ENCODE assay signal across 1 cellular context in the genomic region with DNA sequence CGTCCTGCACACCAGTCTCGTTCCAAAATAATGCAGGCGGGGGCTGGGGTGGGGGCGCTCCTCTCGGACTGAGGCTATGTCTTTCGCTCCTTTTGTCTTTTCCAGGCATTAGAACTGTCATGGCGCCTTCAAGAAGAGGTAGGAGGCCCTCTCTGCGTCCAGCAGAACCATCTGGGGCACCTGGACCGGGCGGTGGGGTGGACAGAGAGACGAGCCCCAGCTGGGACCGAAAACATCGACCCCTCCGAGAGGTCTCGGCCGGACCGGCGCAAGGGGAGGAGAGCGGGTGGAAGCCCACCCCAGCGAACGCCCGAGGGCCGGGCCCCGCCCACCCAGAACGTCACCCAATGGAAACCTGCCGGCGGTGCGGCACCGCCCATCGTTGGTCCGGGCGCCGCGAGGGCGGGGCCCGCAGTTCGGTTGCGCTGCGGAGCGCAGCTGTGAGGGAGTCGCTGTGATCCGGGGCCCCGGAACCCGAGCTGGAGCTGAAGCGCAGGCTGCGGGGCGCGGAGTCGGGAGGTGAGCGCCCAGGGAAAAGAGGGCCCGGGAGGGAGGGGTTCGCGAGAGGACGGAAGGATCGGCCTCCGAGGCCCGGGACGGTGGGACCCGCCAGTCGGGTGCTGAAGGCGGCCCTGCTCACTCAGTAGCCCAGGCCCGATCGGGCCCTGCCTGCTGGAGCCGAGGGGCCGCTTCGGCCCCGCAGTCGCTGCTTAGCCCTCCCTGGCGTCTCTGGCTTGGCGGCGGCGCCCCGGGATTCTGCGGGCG.
TF ChIP-seq lines count a peak whose summit lies in the region.

NRBP1 (plus strand) TSS at position 419 of the 765 bp plus-strand sequence. CDS start 4,643 bp downstream, outside the sequence.

TF ChIP-seq in HepG2, 621 proteins besides CTCF, POLR2A, EP300 and RAD21 (continued from another document and continues in another):
- TF ChIP-seq ZBTB26 (CRISPR knock-in tag; IDR thresholded peaks at IDR 0.05; ENCODE audit: borderline replicate concordance), result peak; percentile 37; the same call in 1 of the 2 replicates
- no peak for TF ChIP-seq SMARCC2 (IDR thresholded peaks at IDR 0.05)
- peak; percentile 50; the same call in 1 of the 2 replicates for TF ChIP-seq ETV6 (CRISPR knock-in tag; conservative IDR thresholded peaks at IDR 0.05)
- 0 out of 2 replicates have a peak, but pooled peaks have one; percentile 8 for TF ChIP-seq ZNF34 (CRISPR knock-in tag; IDR thresholded peaks at IDR 0.05; ENCODE audit: borderline replicate concordance)
- TF ChIP-seq TAF15 (IDR thresholded peaks at IDR 0.05; ENCODE audit: low read depth, low read length, poor library complexity, severe bottlenecking), result peak; percentile 99
- TF ChIP-seq ASH2L (IDR thresholded peaks at IDR 0.05; ENCODE audit: insufficient read length, low read depth, low read length), result peak; percentile 89
- peak; percentile 13; the same call in 1 of the 2 replicates for TF ChIP-seq SOX5 (CRISPR knock-in tag; IDR thresholded peaks at IDR 0.05; ENCODE audit: borderline replicate concordance)
- TF ChIP-seq ZSCAN29 (CRISPR knock-in tag; conservative IDR thresholded peaks at IDR 0.05), result no peak; the same call in 1 of the 2 replicates
- TF ChIP-seq SOX6 (IDR thresholded peaks at IDR 0.05), result no peak
- peak; percentile 71 for TF ChIP-seq SOX6 (CRISPR knock-in tag; IDR thresholded peaks at IDR 0.05)
- TF ChIP-seq ZBTB37 (CRISPR knock-in tag; IDR thresholded peaks at IDR 0.05), result no peak
- TF ChIP-seq ISX (CRISPR knock-in tag; conservative IDR thresholded peaks at IDR 0.05), result 0 out of 2 replicates have a peak, but pooled peaks have one; percentile 21
- peak; percentile 25; the same call in 1 of the 2 replicates for TF ChIP-seq SMAD1 (CRISPR knock-in tag; IDR thresholded peaks at IDR 0.05; ENCODE audit: borderline replicate concordance, low read depth)
- no peak for TF ChIP-seq ZMAT5 (CRISPR knock-in tag; IDR thresholded peaks at IDR 0.05; ENCODE audit: borderline replicate concordance, low read depth)
- TF ChIP-seq HOXA3 (CRISPR knock-in tag; IDR thresholded peaks at IDR 0.05), result 0 out of 2 replicates have a peak, but pooled peaks have one; percentile 61
- TF ChIP-seq ELF1 (CRISPR knock-in tag; IDR thresholded peaks at IDR 0.05), result 0 out of 2 replicates have a peak, but pooled peaks have one; percentile 15
- TF ChIP-seq RFXANK (CRISPR knock-in tag; IDR thresholded peaks at IDR 0.05), result 0 out of 2 replicates have a peak, but pooled peaks have one; percentile 15
- peak; percentile 66; the same call in 1 of the 2 replicates for TF ChIP-seq NFIC (IDR thresholded peaks at IDR 0.05; ENCODE audit: low read length)
- no peak for TF ChIP-seq ZNF674 (CRISPR knock-in tag; IDR thresholded peaks at IDR 0.05; ENCODE audit: low read depth)
- TF ChIP-seq, protein P1, sequence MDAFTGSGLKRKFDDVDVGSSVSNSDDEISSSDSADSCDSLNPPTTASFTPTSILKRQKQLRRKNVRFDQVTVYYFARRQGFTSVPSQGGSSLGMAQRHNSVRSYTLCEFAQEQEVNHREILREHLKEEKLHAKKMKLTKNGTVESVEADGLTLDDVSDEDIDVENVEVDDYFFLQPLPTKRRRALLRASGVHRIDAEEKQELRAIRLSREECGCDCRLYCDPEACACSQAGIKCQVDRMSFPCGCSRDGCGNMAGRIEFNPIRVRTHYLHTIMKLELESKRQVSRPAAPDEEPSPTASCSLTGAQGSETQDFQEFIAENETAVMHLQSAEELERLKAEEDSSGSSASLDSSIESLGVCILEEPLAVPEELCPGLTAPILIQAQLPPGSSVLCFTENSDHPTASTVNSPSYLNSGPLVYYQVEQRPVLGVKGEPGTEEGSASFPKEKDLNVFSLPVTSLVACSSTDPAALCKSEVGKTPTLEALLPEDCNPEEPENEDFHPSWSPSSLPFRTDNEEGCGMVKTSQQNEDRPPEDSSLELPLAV (CRISPR knock-in tag; conservative IDR thresholded peaks at IDR 0.05; ENCODE audit: low read depth), result no peak
- TF ChIP-seq, protein P2, sequence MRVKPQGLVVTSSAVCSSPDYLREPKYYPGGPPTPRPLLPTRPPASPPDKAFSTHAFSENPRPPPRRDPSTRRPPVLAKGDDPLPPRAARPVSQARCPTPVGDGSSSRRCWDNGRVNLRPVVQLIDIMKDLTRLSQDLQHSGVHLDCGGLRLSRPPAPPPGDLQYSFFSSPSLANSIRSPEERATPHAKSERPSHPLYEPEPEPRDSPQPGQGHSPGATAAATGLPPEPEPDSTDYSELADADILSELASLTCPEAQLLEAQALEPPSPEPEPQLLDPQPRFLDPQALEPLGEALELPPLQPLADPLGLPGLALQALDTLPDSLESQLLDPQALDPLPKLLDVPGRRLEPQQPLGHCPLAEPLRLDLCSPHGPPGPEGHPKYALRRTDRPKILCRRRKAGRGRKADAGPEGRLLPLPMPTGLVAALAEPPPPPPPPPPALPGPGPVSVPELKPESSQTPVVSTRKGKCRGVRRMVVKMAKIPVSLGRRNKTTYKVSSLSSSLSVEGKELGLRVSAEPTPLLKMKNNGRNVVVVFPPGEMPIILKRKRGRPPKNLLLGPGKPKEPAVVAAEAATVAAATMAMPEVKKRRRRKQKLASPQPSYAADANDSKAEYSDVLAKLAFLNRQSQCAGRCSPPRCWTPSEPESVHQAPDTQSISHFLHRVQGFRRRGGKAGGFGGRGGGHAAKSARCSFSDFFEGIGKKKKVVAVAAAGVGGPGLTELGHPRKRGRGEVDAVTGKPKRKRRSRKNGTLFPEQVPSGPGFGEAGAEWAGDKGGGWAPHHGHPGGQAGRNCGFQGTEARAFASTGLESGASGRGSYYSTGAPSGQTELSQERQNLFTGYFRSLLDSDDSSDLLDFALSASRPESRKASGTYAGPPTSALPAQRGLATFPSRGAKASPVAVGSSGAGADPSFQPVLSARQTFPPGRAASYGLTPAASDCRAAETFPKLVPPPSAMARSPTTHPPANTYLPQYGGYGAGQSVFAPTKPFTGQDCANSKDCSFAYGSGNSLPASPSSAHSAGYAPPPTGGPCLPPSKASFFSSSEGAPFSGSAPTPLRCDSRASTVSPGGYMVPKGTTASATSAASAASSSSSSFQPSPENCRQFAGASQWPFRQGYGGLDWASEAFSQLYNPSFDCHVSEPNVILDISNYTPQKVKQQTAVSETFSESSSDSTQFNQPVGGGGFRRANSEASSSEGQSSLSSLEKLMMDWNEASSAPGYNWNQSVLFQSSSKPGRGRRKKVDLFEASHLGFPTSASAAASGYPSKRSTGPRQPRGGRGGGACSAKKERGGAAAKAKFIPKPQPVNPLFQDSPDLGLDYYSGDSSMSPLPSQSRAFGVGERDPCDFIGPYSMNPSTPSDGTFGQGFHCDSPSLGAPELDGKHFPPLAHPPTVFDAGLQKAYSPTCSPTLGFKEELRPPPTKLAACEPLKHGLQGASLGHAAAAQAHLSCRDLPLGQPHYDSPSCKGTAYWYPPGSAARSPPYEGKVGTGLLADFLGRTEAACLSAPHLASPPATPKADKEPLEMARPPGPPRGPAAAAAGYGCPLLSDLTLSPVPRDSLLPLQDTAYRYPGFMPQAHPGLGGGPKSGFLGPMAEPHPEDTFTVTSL (CRISPR knock-in tag; IDR thresholded peaks at IDR 0.05; ENCODE audit: borderline replicate concordance), result 0 out of 2 replicates have a peak, but pooled peaks have one; percentile 43
- no peak for TF ChIP-seq SNRNP70 (IDR thresholded peaks at IDR 0.05; ENCODE audit: low read depth, low read length)
- peak; percentile 86 for TF ChIP-seq ARNT2 (CRISPR knock-in tag; IDR thresholded peaks at IDR 0.05; ENCODE audit: low read depth)
- TF ChIP-seq HNF4G (IDR thresholded peaks at IDR 0.05; ENCODE audit: borderline replicate concordance, low read depth, low read length), result no peak
- TF ChIP-seq HNF4G (CRISPR knock-in tag; IDR thresholded peaks at IDR 0.05; ENCODE audit: borderline replicate concordance, low read depth), result no peak
- TF ChIP-seq ZNF234 (CRISPR knock-in tag; conservative IDR thresholded peaks at IDR 0.05), result peak; percentile 30; the same call in 1 of the 2 replicates
- TF ChIP-seq NFKB2 (CRISPR knock-in tag; IDR thresholded peaks at IDR 0.05; ENCODE audit: borderline replicate concordance), result peak; percentile 94
- peak; percentile 44; the same call in 1 of the 2 replicates for TF ChIP-seq ELF3 (CRISPR knock-in tag; IDR thresholded peaks at IDR 0.05)
- TF ChIP-seq PHF20 (CRISPR knock-in tag; IDR thresholded peaks at IDR 0.05), result peak; percentile 67; the same call in 1 of the 2 replicates
- peak; percentile 97 for TF ChIP-seq ZNF44 (CRISPR knock-in tag; IDR thresholded peaks at IDR 0.05)
- peak; percentile 50 for TF ChIP-seq ZEB1 (IDR thresholded peaks at IDR 0.05; ENCODE audit: insufficient replicate concordance, low read depth)
- TF ChIP-seq DNMT3B (CRISPR knock-in tag; conservative IDR thresholded peaks at IDR 0.05), result peak; percentile 67; the same call in 1 of the 2 replicates
- peak; percentile 20; the same call in 1 of the 2 replicates for TF ChIP-seq FOXO1 (CRISPR knock-in tag; IDR thresholded peaks at IDR 0.05)
- peak; percentile 66; the same call in 1 of the 2 replicates for TF ChIP-seq KLF11 (CRISPR knock-in tag; IDR thresholded peaks at IDR 0.05)
- TF ChIP-seq, protein P3, sequence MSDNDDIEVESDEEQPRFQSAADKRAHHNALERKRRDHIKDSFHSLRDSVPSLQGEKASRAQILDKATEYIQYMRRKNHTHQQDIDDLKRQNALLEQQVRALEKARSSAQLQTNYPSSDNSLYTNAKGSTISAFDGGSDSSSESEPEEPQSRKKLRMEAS (IDR thresholded peaks at IDR 0.05), result peak; percentile 56
- TF ChIP-seq ZSCAN22 (CRISPR knock-in tag; IDR thresholded peaks at IDR 0.05), result no peak; the same call in 1 of the 2 replicates
- TF ChIP-seq PAWR (CRISPR knock-in tag; IDR thresholded peaks at IDR 0.05; ENCODE audit: borderline replicate concordance), result no peak
- peak; percentile 81 for TF ChIP-seq ZNF607 (CRISPR knock-in tag; IDR thresholded peaks at IDR 0.05; ENCODE audit: borderline replicate concordance)
- TF ChIP-seq HOXA7 (CRISPR knock-in tag; IDR thresholded peaks at IDR 0.05), result no peak
- TF ChIP-seq YEATS2 (CRISPR knock-in tag; IDR thresholded peaks at IDR 0.05; ENCODE audit: borderline replicate concordance), result 0 out of 2 replicates have a peak, but pooled peaks have one; percentile 36
- TF ChIP-seq NR2F6 (IDR thresholded peaks at IDR 0.05), result peak; percentile 27; the same call in 1 of the 2 replicates
- TF ChIP-seq NR2F6 (CRISPR knock-in tag; IDR thresholded peaks at IDR 0.05), result peak; percentile 28; the same call in 1 of the 2 replicates
- TF ChIP-seq ZNF383 (CRISPR knock-in tag; IDR thresholded peaks at IDR 0.05; ENCODE audit: borderline replicate concordance), result 0 out of 2 replicates have a peak, but pooled peaks have one; percentile 35
- peak; percentile 70 for TF ChIP-seq ZNF124 (CRISPR knock-in tag; IDR thresholded peaks at IDR 0.05)
- TF ChIP-seq MAZ (IDR thresholded peaks at IDR 0.05; ENCODE audit: borderline replicate concordance, low read depth, low read length), result no peak; the same call in 1 of the 2 replicates
- TF ChIP-seq MAZ (CRISPR knock-in tag; IDR thresholded peaks at IDR 0.05; ENCODE audit: low read depth), result peak; percentile 76
- peak; percentile 60; the same call in 1 of the 2 replicates for TF ChIP-seq ZBTB38 (CRISPR knock-in tag; IDR thresholded peaks at IDR 0.05)
- TF ChIP-seq PAXIP1 (CRISPR knock-in tag; conservative IDR thresholded peaks at IDR 0.05), result peak; percentile 65
- TF ChIP-seq ZNF703 (CRISPR knock-in tag; IDR thresholded peaks at IDR 0.05; ENCODE audit: borderline replicate concordance), result peak; percentile 44; the same call in 1 of the 2 replicates
- TF ChIP-seq ZNF766 (CRISPR knock-in tag; IDR thresholded peaks at IDR 0.05; ENCODE audit: borderline replicate concordance), result peak; percentile 65; the same call in 1 of the 2 replicates
- TF ChIP-seq SAFB2 (CRISPR knock-in tag; IDR thresholded peaks at IDR 0.05; ENCODE audit: borderline replicate concordance, low read depth), result peak; percentile 89
- TF ChIP-seq ZNF546 (CRISPR knock-in tag; conservative IDR thresholded peaks at IDR 0.05), result peak; percentile 83; the same call in 1 of the 2 replicates
